2 cellular contexts compared by ENCODE assay signal in the genomic region with DNA sequence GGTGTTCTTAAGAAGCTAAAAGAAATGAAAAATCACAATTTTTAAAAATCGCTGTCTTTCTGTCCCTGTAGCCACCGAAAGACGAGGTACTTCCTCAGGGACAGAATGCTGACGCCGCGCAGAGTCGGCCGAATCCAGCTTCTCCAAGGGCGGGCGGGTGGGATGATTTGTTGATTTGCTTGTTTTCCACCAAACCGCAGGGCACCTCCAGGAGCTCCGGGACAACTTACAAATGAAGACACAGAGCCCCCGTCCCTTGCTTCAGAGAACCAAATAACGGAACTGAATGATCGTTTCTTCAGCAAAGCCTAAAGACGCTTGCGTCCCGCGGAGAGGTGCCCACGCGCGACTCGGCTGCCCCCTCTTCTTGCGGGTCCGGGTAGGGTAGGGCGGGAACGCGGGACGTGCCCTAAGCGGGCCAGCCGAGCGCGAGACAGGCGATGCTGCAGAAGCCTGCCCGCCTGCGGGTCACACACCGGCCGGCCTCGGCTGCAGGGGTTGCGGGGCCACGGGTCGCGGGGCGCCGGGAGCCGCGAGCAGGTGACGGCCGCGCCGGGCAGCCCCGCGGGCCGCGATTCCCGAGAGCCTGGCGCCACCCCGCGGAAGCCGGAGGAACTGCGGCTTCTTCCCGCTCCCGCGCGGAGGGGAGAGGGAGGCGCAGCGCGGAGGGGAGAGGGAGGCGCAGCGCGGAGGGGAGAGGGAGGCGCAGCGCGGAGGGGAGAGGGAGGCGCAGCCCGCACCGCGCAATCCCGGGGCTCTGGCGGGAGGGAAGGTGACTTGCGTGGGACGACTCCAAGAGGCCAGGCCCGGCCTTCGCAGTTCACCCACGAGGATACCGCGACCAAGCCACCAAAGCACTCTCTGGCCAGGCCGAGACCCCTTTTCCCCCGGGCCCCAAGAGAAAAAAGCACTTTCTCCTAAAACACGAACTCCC.
A peak's percentile ranks its signal among the peaks of the same experiment; 100 is the strongest.
TF ChIP-seq lines count a peak whose summit lies in the region.

No MANE protein-coding gene starts in this region.

TF ChIP-seq in HCT116, 20 proteins besides CTCF, POLR2A, EP300 and RAD21:
- TF ChIP-seq YY1 (IDR thresholded peaks at IDR 0.05; ENCODE audit: extremely low read depth, insufficient replicate concordance, low read depth, low read length) (no peak), JUND (IDR thresholded peaks at IDR 0.05) (no peak), EZH2phosphoT487 (IDR thresholded peaks at IDR 0.05; ENCODE audit: borderline replicate concordance) (no peak), SP1 (IDR thresholded peaks at IDR 0.05; ENCODE audit: low read depth) (no peak), EZH2 (IDR thresholded peaks at IDR 0.05) (no peak), ZNF274 (IDR thresholded peaks at IDR 0.05; ENCODE audit: low read depth, low read length) (no peak), FOSL1 (IDR thresholded peaks at IDR 0.05; ENCODE audit: low read depth) (no peak), ELF1 (IDR thresholded peaks at IDR 0.05; ENCODE audit: borderline replicate concordance, low read depth) (no peak), TCF7L2 (IDR thresholded peaks at IDR 0.05; ENCODE audit: borderline replicate concordance, extremely low read depth, insufficient read depth, insufficient read length) (no peak), CEBPB (IDR thresholded peaks at IDR 0.05; ENCODE audit: low read depth) (no peak), SRF (IDR thresholded peaks at IDR 0.05; ENCODE audit: low read depth) (no peak), ZFX (IDR thresholded peaks at IDR 0.05) (no peak), POLR2AphosphoS5 (IDR thresholded peaks at IDR 0.05; ENCODE audit: low read depth, low read length) (no peak), SIN3A (IDR thresholded peaks at IDR 0.05; ENCODE audit: low read depth) (no peak), CBX3 (IDR thresholded peaks at IDR 0.05; ENCODE audit: low read depth) (no peak), EGR1 (IDR thresholded peaks at IDR 0.05; ENCODE audit: low read depth) (no peak)
- TF ChIP-seq, protein P1, sequence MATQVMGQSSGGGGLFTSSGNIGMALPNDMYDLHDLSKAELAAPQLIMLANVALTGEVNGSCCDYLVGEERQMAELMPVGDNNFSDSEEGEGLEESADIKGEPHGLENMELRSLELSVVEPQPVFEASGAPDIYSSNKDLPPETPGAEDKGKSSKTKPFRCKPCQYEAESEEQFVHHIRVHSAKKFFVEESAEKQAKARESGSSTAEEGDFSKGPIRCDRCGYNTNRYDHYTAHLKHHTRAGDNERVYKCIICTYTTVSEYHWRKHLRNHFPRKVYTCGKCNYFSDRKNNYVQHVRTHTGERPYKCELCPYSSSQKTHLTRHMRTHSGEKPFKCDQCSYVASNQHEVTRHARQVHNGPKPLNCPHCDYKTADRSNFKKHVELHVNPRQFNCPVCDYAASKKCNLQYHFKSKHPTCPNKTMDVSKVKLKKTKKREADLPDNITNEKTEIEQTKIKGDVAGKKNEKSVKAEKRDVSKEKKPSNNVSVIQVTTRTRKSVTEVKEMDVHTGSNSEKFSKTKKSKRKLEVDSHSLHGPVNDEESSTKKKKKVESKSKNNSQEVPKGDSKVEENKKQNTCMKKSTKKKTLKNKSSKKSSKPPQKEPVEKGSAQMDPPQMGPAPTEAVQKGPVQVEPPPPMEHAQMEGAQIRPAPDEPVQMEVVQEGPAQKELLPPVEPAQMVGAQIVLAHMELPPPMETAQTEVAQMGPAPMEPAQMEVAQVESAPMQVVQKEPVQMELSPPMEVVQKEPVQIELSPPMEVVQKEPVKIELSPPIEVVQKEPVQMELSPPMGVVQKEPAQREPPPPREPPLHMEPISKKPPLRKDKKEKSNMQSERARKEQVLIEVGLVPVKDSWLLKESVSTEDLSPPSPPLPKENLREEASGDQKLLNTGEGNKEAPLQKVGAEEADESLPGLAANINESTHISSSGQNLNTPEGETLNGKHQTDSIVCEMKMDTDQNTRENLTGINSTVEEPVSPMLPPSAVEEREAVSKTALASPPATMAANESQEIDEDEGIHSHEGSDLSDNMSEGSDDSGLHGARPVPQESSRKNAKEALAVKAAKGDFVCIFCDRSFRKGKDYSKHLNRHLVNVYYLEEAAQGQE (IDR thresholded peaks at IDR 0.05; ENCODE audit: low read depth): no peak
- TF ChIP-seq, protein P2, sequence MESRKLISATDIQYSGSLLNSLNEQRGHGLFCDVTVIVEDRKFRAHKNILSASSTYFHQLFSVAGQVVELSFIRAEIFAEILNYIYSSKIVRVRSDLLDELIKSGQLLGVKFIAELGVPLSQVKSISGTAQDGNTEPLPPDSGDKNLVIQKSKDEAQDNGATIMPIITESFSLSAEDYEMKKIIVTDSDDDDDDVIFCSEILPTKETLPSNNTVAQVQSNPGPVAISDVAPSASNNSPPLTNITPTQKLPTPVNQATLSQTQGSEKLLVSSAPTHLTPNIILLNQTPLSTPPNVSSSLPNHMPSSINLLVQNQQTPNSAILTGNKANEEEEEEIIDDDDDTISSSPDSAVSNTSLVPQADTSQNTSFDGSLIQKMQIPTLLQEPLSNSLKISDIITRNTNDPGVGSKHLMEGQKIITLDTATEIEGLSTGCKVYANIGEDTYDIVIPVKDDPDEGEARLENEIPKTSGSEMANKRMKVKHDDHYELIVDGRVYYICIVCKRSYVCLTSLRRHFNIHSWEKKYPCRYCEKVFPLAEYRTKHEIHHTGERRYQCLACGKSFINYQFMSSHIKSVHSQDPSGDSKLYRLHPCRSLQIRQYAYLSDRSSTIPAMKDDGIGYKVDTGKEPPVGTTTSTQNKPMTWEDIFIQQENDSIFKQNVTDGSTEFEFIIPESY (IDR thresholded peaks at IDR 0.05; ENCODE audit: extremely low read depth, insufficient replicate concordance, low read length): no peak
- TF ChIP-seq, protein P3, sequence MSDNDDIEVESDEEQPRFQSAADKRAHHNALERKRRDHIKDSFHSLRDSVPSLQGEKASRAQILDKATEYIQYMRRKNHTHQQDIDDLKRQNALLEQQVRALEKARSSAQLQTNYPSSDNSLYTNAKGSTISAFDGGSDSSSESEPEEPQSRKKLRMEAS (IDR thresholded peaks at IDR 0.05): no peak
- TF ChIP-seq, protein P4, sequence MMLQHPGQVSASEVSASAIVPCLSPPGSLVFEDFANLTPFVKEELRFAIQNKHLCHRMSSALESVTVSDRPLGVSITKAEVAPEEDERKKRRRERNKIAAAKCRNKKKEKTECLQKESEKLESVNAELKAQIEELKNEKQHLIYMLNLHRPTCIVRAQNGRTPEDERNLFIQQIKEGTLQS (IDR thresholded peaks at IDR 0.05): no peak

TF ChIP-seq in GM12878, 131 proteins besides CTCF, POLR2A, EP300 and RAD21 (continues in another document):
- TF ChIP-seq SMARCA5 (IDR thresholded peaks at IDR 0.05) (0 out of 2 replicates have a peak, but pooled peaks have one; percentile 34), RB1 (IDR thresholded peaks at IDR 0.05; ENCODE audit: borderline replicate concordance) (peak; percentile 71; the same call in 1 of the 2 replicates), MYB (IDR thresholded peaks at IDR 0.05; ENCODE audit: borderline replicate concordance, low read depth, low read length) (no peak), YBX1 (IDR thresholded peaks at IDR 0.05) (no peak), ZNF274 (IDR thresholded peaks at IDR 0.05; ENCODE audit: insufficient read depth, insufficient read length) (no peak), SMC3 (IDR thresholded peaks at IDR 0.05; ENCODE audit: borderline replicate concordance, low read length) (peak; percentile 38; the same call in 1 of the 2 replicates), HDAC2 (IDR thresholded peaks at IDR 0.05) (no peak), HDAC6 (IDR thresholded peaks at IDR 0.05; ENCODE audit: unreplicated experiment) (no peak), ESRRA (IDR thresholded peaks at IDR 0.05; ENCODE audit: low read length) (no peak), TBL1XR1 (IDR thresholded peaks at IDR 0.05; ENCODE audit: low read depth, low read length) (no peak), RUNX3 (IDR thresholded peaks at IDR 0.05; ENCODE audit: low read length) (no peak), MTA3 (IDR thresholded peaks at IDR 0.05; ENCODE audit: borderline replicate concordance, low read length) (no peak), NFYA (IDR thresholded peaks at IDR 0.05; ENCODE audit: borderline replicate concordance, low read depth, low read length) (no peak), SREBF2 (IDR thresholded peaks at IDR 0.05; ENCODE audit: low read length) (no peak)
- TF ChIP-seq, protein P5, sequence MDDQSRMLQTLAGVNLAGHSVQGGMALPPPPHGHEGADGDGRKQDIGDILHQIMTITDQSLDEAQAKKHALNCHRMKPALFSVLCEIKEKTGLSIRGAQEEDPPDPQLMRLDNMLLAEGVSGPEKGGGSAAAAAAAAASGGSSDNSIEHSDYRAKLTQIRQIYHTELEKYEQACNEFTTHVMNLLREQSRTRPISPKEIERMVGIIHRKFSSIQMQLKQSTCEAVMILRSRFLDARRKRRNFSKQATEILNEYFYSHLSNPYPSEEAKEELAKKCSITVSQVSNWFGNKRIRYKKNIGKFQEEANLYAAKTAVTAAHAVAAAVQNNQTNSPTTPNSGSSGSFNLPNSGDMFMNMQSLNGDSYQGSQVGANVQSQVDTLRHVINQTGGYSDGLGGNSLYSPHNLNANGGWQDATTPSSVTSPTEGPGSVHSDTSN (IDR thresholded peaks at IDR 0.05; ENCODE audit: insufficient replicate concordance, low read depth, low read length): no peak
- TF ChIP-seq, protein P6, sequence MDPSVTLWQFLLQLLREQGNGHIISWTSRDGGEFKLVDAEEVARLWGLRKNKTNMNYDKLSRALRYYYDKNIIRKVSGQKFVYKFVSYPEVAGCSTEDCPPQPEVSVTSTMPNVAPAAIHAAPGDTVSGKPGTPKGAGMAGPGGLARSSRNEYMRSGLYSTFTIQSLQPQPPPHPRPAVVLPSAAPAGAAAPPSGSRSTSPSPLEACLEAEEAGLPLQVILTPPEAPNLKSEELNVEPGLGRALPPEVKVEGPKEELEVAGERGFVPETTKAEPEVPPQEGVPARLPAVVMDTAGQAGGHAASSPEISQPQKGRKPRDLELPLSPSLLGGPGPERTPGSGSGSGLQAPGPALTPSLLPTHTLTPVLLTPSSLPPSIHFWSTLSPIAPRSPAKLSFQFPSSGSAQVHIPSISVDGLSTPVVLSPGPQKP (IDR thresholded peaks at IDR 0.05; ENCODE audit: low read depth, low read length): no peak
- TF ChIP-seq, protein P7, sequence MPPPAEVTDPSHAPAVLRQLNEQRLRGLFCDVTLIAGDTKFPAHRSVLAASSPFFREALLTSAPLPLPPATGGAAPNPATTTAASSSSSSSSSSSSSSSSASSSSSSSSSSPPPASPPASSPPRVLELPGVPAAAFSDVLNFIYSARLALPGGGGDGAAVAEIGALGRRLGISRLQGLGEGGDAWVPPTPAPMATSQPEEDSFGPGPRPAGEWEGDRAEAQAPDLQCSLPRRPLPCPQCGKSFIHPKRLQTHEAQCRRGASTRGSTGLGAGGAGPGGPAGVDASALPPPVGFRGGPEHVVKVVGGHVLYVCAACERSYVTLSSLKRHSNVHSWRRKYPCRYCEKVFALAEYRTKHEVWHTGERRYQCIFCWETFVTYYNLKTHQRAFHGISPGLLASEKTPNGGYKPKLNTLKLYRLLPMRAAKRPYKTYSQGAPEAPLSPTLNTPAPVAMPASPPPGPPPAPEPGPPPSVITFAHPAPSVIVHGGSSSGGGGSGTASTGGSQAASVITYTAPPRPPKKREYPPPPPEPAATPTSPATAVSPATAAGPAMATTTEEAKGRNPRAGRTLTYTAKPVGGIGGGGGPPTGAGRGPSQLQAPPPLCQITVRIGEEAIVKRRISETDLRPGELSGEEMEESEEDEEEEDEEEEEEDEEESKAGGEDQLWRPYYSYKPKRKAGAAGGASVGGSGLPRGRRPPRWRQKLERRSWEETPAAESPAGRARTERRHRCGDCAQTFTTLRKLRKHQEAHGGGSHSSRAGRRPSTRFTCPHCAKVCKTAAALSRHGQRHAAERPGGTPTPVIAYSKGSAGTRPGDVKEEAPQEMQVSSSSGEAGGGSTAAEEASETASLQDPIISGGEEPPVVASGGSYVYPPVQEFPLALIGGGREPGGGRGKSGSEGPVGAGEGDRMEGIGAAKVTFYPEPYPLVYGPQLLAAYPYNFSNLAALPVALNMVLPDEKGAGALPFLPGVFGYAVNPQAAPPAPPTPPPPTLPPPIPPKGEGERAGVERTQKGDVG (CRISPR knock-in tag; IDR thresholded peaks at IDR 0.05): no peak
- TF ChIP-seq, protein P8, sequence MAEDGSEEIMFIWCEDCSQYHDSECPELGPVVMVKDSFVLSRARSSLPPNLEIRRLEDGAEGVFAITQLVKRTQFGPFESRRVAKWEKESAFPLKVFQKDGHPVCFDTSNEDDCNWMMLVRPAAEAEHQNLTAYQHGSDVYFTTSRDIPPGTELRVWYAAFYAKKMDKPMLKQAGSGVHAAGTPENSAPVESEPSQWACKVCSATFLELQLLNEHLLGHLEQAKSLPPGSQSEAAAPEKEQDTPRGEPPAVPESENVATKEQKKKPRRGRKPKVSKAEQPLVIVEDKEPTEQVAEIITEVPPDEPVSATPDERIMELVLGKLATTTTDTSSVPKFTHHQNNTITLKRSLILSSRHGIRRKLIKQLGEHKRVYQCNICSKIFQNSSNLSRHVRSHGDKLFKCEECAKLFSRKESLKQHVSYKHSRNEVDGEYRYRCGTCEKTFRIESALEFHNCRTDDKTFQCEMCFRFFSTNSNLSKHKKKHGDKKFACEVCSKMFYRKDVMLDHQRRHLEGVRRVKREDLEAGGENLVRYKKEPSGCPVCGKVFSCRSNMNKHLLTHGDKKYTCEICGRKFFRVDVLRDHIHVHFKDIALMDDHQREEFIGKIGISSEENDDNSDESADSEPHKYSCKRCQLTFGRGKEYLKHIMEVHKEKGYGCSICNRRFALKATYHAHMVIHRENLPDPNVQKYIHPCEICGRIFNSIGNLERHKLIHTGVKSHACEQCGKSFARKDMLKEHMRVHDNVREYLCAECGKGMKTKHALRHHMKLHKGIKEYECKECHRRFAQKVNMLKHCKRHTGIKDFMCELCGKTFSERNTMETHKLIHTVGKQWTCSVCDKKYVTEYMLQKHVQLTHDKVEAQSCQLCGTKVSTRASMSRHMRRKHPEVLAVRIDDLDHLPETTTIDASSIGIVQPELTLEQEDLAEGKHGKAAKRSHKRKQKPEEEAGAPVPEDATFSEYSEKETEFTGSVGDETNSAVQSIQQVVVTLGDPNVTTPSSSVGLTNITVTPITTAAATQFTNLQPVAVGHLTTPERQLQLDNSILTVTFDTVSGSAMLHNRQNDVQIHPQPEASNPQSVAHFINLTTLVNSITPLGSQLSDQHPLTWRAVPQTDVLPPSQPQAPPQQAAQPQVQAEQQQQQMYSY (CRISPR knock-in tag; IDR thresholded peaks at IDR 0.05): no peak
- TF ChIP-seq, protein P9, sequence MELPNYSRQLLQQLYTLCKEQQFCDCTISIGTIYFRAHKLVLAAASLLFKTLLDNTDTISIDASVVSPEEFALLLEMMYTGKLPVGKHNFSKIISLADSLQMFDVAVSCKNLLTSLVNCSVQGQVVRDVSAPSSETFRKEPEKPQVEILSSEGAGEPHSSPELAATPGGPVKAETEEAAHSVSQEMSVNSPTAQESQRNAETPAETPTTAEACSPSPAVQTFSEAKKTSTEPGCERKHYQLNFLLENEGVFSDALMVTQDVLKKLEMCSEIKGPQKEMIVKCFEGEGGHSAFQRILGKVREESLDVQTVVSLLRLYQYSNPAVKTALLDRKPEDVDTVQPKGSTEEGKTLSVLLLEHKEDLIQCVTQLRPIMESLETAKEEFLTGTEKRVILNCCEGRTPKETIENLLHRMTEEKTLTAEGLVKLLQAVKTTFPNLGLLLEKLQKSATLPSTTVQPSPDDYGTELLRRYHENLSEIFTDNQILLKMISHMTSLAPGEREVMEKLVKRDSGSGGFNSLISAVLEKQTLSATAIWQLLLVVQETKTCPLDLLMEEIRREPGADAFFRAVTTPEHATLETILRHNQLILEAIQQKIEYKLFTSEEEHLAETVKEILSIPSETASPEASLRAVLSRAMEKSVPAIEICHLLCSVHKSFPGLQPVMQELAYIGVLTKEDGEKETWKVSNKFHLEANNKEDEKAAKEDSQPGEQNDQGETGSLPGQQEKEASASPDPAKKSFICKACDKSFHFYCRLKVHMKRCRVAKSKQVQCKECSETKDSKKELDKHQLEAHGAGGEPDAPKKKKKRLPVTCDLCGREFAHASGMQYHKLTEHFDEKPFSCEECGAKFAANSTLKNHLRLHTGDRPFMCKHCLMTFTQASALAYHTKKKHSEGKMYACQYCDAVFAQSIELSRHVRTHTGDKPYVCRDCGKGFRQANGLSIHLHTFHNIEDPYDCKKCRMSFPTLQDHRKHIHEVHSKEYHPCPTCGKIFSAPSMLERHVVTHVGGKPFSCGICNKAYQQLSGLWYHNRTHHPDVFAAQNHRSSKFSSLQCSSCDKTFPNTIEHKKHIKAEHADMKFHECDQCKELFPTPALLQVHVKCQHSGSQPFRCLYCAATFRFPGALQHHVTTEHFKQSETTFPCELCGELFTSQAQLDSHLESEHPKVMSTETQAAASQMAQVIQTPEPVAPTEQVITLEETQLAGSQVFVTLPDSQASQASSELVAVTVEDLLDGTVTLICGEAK (IDR thresholded peaks at IDR 0.05; ENCODE audit: borderline replicate concordance): no peak
